ENCODE assay signal across 15 cellular contexts in the genomic region with DNA sequence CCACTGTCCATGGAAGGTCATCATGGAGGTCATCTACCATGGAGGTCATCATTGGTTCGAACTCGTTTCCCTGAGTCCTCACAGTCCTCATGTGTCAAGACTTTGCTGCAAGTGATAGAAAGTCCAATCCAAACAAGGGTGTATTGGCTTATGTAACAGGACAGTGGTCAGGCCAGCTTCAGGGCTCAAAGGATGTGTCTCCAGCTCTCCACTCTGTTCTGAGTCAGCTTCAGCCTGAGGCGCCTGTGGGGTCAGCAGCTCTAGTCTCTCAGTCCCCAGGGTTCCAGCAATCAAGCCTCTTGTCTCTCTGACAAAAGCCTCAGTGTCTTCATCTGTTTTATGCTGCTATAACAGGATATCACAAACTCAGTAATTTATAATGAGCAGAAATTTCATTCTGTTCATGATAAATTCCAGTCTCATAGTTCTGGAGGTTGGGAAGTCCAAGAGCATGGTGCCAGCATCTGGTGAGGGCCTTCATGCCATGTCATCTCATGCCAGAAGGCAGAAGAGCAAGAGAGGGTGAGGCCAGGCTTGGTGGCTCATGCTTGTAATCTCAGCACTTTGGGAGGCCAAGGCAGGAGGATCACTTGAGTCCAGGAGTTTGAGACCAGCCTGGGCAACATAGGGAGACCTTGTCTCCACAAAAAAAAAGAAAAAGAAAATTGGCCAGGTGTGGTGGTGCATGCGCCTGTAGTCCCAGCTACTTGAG. TPM values are rescaled to one million over a fixed set of nuclear protein-coding genes. Genes with fewer than 3 reads are reported as not detected.
A peak's percentile ranks its signal among the peaks of the same experiment; 100 is the strongest.
DNase-seq lines count a peak whose midpoint lies in the region; ATAC-seq, FAIRE-seq and TF ChIP-seq lines count a peak whose summit lies in the region.
"Had no signal": no experiment of that assay in that cellular context is flagged by ENCODE, and none has a peak within 500 bp of the region (broad histone marks: within the 10 kb centered on the region; RNA-seq: fewer than 3 reads in every experiment).

No MANE protein-coding gene starts in this region.

- CTCF ChIA-PET in activated CD4-positive, alpha-beta T cell treated with anti-CD3 and anti-CD28 coated beads, Interleukin-2, amount 10 ng/mL, durations not matched to agents 7 days and 5 days (lab: Charles Lee), result interaction anchor here (2.1 kb wide), 1 partner anchor 41 kb away, joined by 6 read pairs; no protein-coding TSS in a partner anchor

- H3K4me1 ChIP-seq in kidney (ENCODE audit: control insufficient read depth in 1 of 2, insufficient read depth in 1 of 2, low read depth in 1 of 2, low read length in 2 of 2) (peaks cover 6 to 12% of the 10 kb centered on the region in 2 donors), tibial artery (peaks cover 0 to 22% (median 13%) of the 10 kb centered on the region in 4 donors)

- H3K4me3 ChIP-seq in bronchial epithelial cell (ENCODE audit: low read depth, low read length) (no peak overlapping the region), kidney (ENCODE audit: low read length in 2 of 2) (no peak overlapping the region), tibial artery (no peak overlapping the region)
- H3K4me3 ChIP-seq: suprapubic skin had no signal

- ATAC-seq in GM18520 (IDR thresholded peaks at IDR 0.05; ENCODE audit: unreplicated experiment), result no peak

- H3K9ac ChIP-seq in kidney (ENCODE audit: low read length in 2 of 2), result no peak overlapping the region

- intact Hi-C loops in kidney (cut with DNase I) (no loop called here), tibial artery (cut with DNase I; ENCODE audit: low total_unique reads) (loop anchor here (2.0 kb wide), 1 partner anchor 65 kb away; no protein-coding TSS in a partner anchor)

- TF ChIP-seq CTCF in bronchial epithelial cell (IDR thresholded peaks at IDR 0.05; ENCODE audit: insufficient read depth, low read length, severe bottlenecking) (no peak), kidney (IDR thresholded peaks at IDR 0.05; ENCODE audit: borderline replicate concordance, extremely low read depth, insufficient read depth) (no peak), tibial artery (IDR thresholded peaks at IDR 0.05) (no peak)

- peaks cover 46% of the 10 kb centered on the region for H3K4me1 Mint-ChIP-seq in activated CD4-positive, alpha-beta T cell treated with anti-CD3 and anti-CD28 coated beads, Interleukin-2, amount 10 ng/mL, durations not matched to agents 7 days and 5 days

- POLR2A ChIA-PET in activated CD4-positive, alpha-beta T cell treated with anti-CD3 and anti-CD28 coated beads, Interleukin-2, amount 10 ng/mL, durations not matched to agents 7 days and 5 days (lab: Charles Lee), result no interaction called here

- FAIRE-seq in bronchial epithelial cell (lab: Jason Lieb, UNC) (peak; percentile 89), kidney (lab: Jason Lieb, UNC) (no peak)
- FAIRE-seq: colon had no signal

- peaks cover 29% of the 10 kb centered on the region for H3K36me3 Mint-ChIP-seq in activated CD4-positive, alpha-beta T cell treated with anti-CD3 and anti-CD28 coated beads, Interleukin-2, amount 10 ng/mL, durations not matched to agents 7 days and 5 days (ENCODE audit: low read depth)
- H3K36me3 Mint-ChIP-seq: natural killer cell had no signal

- H3K9me3 ChIP-seq in kidney (ENCODE audit: control insufficient read depth in 1 of 2, low read length in 2 of 2) (no peaks in the 10 kb centered on the region), tibial artery (no peaks in the 10 kb centered on the region)
- H3K9me3 ChIP-seq: suprapubic skin had no signal

- H3K27ac Mint-ChIP-seq in activated CD4-positive, alpha-beta T cell treated with anti-CD3 and anti-CD28 coated beads, Interleukin-2, amount 10 ng/mL, durations not matched to agents 7 days and 5 days, result peak overlapping the region; percentile 50
- H3K27ac Mint-ChIP-seq: activated CD4-positive, alpha-beta T cell treated with anti-CD3 and anti-CD28 coated beads for 36 hours had no signal

- peak overlapping the region in 1 of 2 donors; percentile 33 for H3K27ac ChIP-seq in kidney (ENCODE audit: low read depth in 2 of 2, low read length in 2 of 2)
- H3K27ac ChIP-seq in tibial artery, result peak overlapping the region in 1 of 2 donors; percentile 43
- H3K27ac ChIP-seq: suprapubic skin had no signal

- peaks cover 4% of the 10 kb centered on the region for H3K9me3 Mint-ChIP-seq in activated CD4-positive, alpha-beta T cell treated with anti-CD3 and anti-CD28 coated beads, Interleukin-2, amount 10 ng/mL, durations not matched to agents 7 days and 5 days
- H3K9me3 Mint-ChIP-seq: natural killer cell had no signal

- no peak overlapping the region for H3K4me3 Mint-ChIP-seq in activated CD4-positive, alpha-beta T cell treated with anti-CD3 and anti-CD28 coated beads, Interleukin-2, amount 10 ng/mL, durations not matched to agents 7 days and 5 days
- H3K4me3 Mint-ChIP-seq: activated CD4-positive, alpha-beta T cell treated with anti-CD3 and anti-CD28 coated beads for 36 hours; natural killer cell had no signal

- H3K36me3 ChIP-seq in bronchial epithelial cell (ENCODE audit: control insufficient read depth, insufficient read depth, low read length) (peaks cover 1% of the 10 kb centered on the region), kidney (ENCODE audit: control insufficient read depth in 1 of 2, insufficient read depth in 2 of 2, low read length in 2 of 2) (peaks cover 3 to 14% of the 10 kb centered on the region in 2 donors), tibial artery (peaks cover 18 to 43% (median 25%) of the 10 kb centered on the region in 3 donors)

- peaks cover 3% of the 10 kb centered on the region for H3K27me3 ChIP-seq in bronchial epithelial cell (ENCODE audit: control insufficient read depth, insufficient read depth, low read length)
- H3K27me3 ChIP-seq in tibial artery, result peaks cover 0 to 4% of the 10 kb centered on the region in 2 donors

- H3K27me3 Mint-ChIP-seq in activated CD4-positive, alpha-beta T cell treated with anti-CD3 and anti-CD28 coated beads, Interleukin-2, amount 10 ng/mL, durations not matched to agents 7 days and 5 days, result peaks cover 9% of the 10 kb centered on the region

- no peak for DNase-seq in activated CD4-positive, alpha-beta T cell treated with anti-CD3 and anti-CD28 coated beads, Interleukin-2, amount 10 ng/mL, durations not matched to agents 7 days and 5 days
- DNase-seq in activated CD4-positive, alpha-beta T cell treated with anti-CD3 and anti-CD28 coated beads for 48 hours, result no peak
- DNase-seq in bronchial epithelial cell (ENCODE audit: low read depth), result no peak
- peak; percentile 71 for DNase-seq in kidney
- peak; percentile 49 to 62 for DNase-seq in tibial artery
- no peak for DNase-seq in COLO668 (lab: John Stamatoyannopoulos, UW; ENCODE audit: unreplicated experiment)
- no peak for DNase-seq in NCI-H446 (lab: John Stamatoyannopoulos, UW)
- DNase-seq: activated CD4-positive, alpha-beta T cell treated with anti-CD3 and anti-CD28 coated beads for 36 hours; activated gamma-delta T cell; natural killer cell; NCI-H2107 had no signal

RNA-seq across cellular contexts. Expression of gene A3GALT2, which starts 19.5 kb away (rescaled TPM):
- not detected for total RNA-seq in activated CD4-positive, alpha-beta T cell treated with anti-CD3 and anti-CD28 coated beads, Interleukin-2, amount 10 ng/mL, durations not matched to agents 7 days and 5 days
- total RNA-seq in bronchial epithelial cell (not detected in 2 replicates), kidney (not detected)
- not detected for polyA plus RNA-seq in kidney (ENCODE audit: insufficient read depth, low read depth, low replicate concordance)
- total RNA-seq: A172; activated CD4-positive, alpha-beta T cell treated with anti-CD3 and anti-CD28 coated beads for 36 hours; natural killer cell; suprapubic skin had no signal

RNA-seq across cellular contexts. Expression of gene ZNF362, which starts 45.1 kb away (rescaled TPM):
- total RNA-seq in activated CD4-positive, alpha-beta T cell treated with anti-CD3 and anti-CD28 coated beads, Interleukin-2, amount 10 ng/mL, durations not matched to agents 7 days and 5 days, result 10 to 100 TPM; 21.4 to 21.8 TPM
- total RNA-seq in bronchial epithelial cell (0.51 and 1.1 TPM in 2 replicates), kidney (36.9 TPM)
- polyA plus RNA-seq in kidney (ENCODE audit: insufficient read depth, low read depth, low replicate concordance), result 17.4 TPM

Comparison
In these comparisons a context has a peak if more than half of its experiments do, and no peak if none do; other contexts are left out.
1. DNase-seq: peak in kidney (single experiment) and tibial artery (2 of 2); none in activated CD4-positive, alpha-beta T cell treated with anti-CD3 and anti-CD28 coated beads, Interleukin-2, amount 10 ng/mL, durations not matched to agents 7 days and 5 days (single experiment), activated CD4-positive, alpha-beta T cell treated with anti-CD3 and anti-CD28 coated beads for 48 hours (single experiment), bronchial epithelial cell (single experiment), COLO668 (single experiment) and NCI-H446 (0 of 2).
2. RNA of gene ZNF362, which starts 45.1 kb away (total RNA-seq): 36.9 TPM in kidney (single experiment) and 21.4 to 21.8 TPM in activated CD4-positive, alpha-beta T cell treated with anti-CD3 and anti-CD28 coated beads, Interleukin-2, amount 10 ng/mL, durations not matched to agents 7 days and 5 days; 0.51 to 1.1 TPM in bronchial epithelial cell; every median in the first group is over 10 times any median in the second.